ENCODE assay signal across 8 cellular contexts in genomic region chr2:101831351-101831865, GRCh38.
DNase-seq lines count a peak whose midpoint lies in the region; ATAC-seq, FAIRE-seq and TF ChIP-seq lines count a peak whose summit lies in the region.

No MANE protein-coding gene starts in this region.

- H3K4me1 ChIP-seq in HepG2 (ENCODE audit: insufficient read depth, low read length), result peaks cover 50% of the 10 kb centered on the region

- no TSS peak for BruUV-seq in HepG2 (replicated peaks; lab: Mats Ljungman, UMichigan)

- TF ChIP-seq RAD21 in HepG2 (CRISPR knock-in tag; IDR thresholded peaks at IDR 0.05), result peak; percentile 71

- no peaks in the 10 kb centered on the region for H3K27me3 ChIP-seq in HepG2 (ENCODE audit: control insufficient read depth in 1 of 2, insufficient read depth in 2 of 2, low read length in 2 of 2)

- peaks cover 8% of the 10 kb centered on the region; the same call in 1 of the 2 replicates for H4K20me1 ChIP-seq in HepG2 (ENCODE audit: insufficient read depth, low read length)

- peak; percentile 87 for TF ChIP-seq CTCF in HepG2 (CRISPR knock-in tag; IDR thresholded peaks at IDR 0.05)

- no peak overlapping the region for H2AFZ ChIP-seq in HepG2 (ENCODE audit: low read length)

- H3K4me2 ChIP-seq in HepG2 (ENCODE audit: low read depth, low read length), result no peak overlapping the region

- H3K27ac ChIP-seq in HepG2 (ENCODE audit: extremely low read length, insufficient read depth, low read length), result peak overlapping the region; percentile 3

- TF ChIP-seq EP300 in HepG2 (IDR thresholded peaks at IDR 0.05; ENCODE audit: low read depth in 2 of 2, low read length in 2 of 2) (no peak), HepG2 (CRISPR knock-in tag; IDR thresholded peaks at IDR 0.05; ENCODE audit: borderline replicate concordance) (no peak)

- DNase-seq in NCI-H1417 (lab: John Stamatoyannopoulos, UW) (peak; percentile 33 to 75 (median 38)), NCI-H1417 treated with DMSO at 0.1 percent for 48 hours (lab: John Stamatoyannopoulos, UW) (no peak), NCI-H2107 (lab: John Stamatoyannopoulos, UW) (peak; percentile 12), cerebellar cortex (ENCODE audit: low spot score) (peak; percentile 93), HepG2 (ENCODE audit: low spot score) (peak; percentile 77)
- DNase-seq in activated CD4-positive, CD25-positive, alpha-beta regulatory T cell treated with anti-CD3 and anti-CD28 coated beads, Interleukin-2, amount 50 U/mL, for 72 hours, result peak; percentile 55
- DNase-seq in stimulated activated CD4-positive, alpha-beta T cell treated with anti-CD3 and anti-CD28 coated beads, Interleukin-4, amount 100 ng/mL, for 24 hours, result peak; percentile 70

- intact Hi-C loops in HepG2 (cut with micrococcal nuclease; ENCODE audit: unreplicated experiment), result loop anchor here (1.0 to 5.0 kb wide), 5 partner anchors 65 to 412 kb away; no protein-coding TSS in a partner anchor

- H3K79me2 ChIP-seq in HepG2 (ENCODE audit: insufficient read depth, low read length), result peaks cover 27% of the 10 kb centered on the region

- 84% methylated on average over 5 of the region's 5 CpGs for WGBS in HepG2 (ENCODE audit: low lambda C conversion rate)

- in situ Hi-C loops in HepG2 (cut with HindIII; ENCODE audit: extremely low pct_ligation_motif_present, low pct_unique_long_range_greater_than_20kb), result no loop called here

- ATAC-seq in HG02623 (IDR thresholded peaks at IDR 0.05; ENCODE audit: unreplicated experiment) (peak; percentile 60), HepG2 (peak; percentile 92)

- POLR2A ChIA-PET in HepG2 (lab: Yijun Ruan, JAX), result interaction anchor here (1.2 to 1.3 kb wide), 2 partner anchors 60 to 98 kb away, joined by 3 to 5 read pairs; no protein-coding TSS in a partner anchor

- no peak overlapping the region for H3K9ac ChIP-seq in HepG2 (ENCODE audit: insufficient read depth, low read depth, low read length)

- CTCF ChIA-PET in HepG2 (lab: Yijun Ruan, JAX; ENCODE audit: low intra/inter-chr PET ratio, low total read pairs), result interaction anchor here (1.0 to 2.8 kb wide), 5 partner anchors 38 to 413 kb away, joined by 3 to 18 read pairs (median 4); no protein-coding TSS in a partner anchor

- no peaks in the 10 kb centered on the region for H3K9me3 ChIP-seq in HepG2 (ENCODE audit: low read length)

- no peak overlapping the region for H3K4me3 ChIP-seq in HepG2 (replicated peaks in 1 of 3; ENCODE audit: insufficient read depth in 1 of 3, low read depth in 2 of 3, low read length in 3 of 3)

- TF ChIP-seq POLR2A in HepG2 (IDR thresholded peaks at IDR 0.05; ENCODE audit: insufficient read depth in 1 of 2, low read depth in 2 of 2, low read length in 2 of 2), result no peak

- peaks cover 45 to 89% of the 10 kb centered on the region in 2 experiments for H3K36me3 ChIP-seq in HepG2 (replicated peaks in 1 of 2; ENCODE audit: control insufficient read depth in 1 of 2, insufficient read depth in 2 of 2, low read length in 2 of 2)

- peak; percentile 28 for FAIRE-seq in HepG2 (lab: Jason Lieb, UNC)

TF ChIP-seq in HepG2, 621 proteins besides CTCF, POLR2A, EP300 and RAD21 (continues in another document):
- TF ChIP-seq, protein P1, sequence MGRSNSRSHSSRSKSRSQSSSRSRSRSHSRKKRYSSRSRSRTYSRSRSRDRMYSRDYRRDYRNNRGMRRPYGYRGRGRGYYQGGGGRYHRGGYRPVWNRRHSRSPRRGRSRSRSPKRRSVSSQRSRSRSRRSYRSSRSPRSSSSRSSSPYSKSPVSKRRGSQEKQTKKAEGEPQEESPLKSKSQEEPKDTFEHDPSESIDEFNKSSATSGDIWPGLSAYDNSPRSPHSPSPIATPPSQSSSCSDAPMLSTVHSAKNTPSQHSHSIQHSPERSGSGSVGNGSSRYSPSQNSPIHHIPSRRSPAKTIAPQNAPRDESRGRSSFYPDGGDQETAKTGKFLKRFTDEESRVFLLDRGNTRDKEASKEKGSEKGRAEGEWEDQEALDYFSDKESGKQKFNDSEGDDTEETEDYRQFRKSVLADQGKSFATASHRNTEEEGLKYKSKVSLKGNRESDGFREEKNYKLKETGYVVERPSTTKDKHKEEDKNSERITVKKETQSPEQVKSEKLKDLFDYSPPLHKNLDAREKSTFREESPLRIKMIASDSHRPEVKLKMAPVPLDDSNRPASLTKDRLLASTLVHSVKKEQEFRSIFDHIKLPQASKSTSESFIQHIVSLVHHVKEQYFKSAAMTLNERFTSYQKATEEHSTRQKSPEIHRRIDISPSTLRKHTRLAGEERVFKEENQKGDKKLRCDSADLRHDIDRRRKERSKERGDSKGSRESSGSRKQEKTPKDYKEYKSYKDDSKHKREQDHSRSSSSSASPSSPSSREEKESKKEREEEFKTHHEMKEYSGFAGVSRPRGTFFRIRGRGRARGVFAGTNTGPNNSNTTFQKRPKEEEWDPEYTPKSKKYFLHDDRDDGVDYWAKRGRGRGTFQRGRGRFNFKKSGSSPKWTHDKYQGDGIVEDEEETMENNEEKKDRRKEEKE (IDR thresholded peaks at IDR 0.05), result no peak
- TF ChIP-seq ZMYM4 (CRISPR knock-in tag; IDR thresholded peaks at IDR 0.05), result no peak; the same call in 1 of the 2 replicates
- TF ChIP-seq ETV5 (CRISPR knock-in tag; IDR thresholded peaks at IDR 0.05; ENCODE audit: borderline replicate concordance), result 0 out of 2 replicates have a peak, but pooled peaks have one; percentile 19
- TF ChIP-seq, protein P2, sequence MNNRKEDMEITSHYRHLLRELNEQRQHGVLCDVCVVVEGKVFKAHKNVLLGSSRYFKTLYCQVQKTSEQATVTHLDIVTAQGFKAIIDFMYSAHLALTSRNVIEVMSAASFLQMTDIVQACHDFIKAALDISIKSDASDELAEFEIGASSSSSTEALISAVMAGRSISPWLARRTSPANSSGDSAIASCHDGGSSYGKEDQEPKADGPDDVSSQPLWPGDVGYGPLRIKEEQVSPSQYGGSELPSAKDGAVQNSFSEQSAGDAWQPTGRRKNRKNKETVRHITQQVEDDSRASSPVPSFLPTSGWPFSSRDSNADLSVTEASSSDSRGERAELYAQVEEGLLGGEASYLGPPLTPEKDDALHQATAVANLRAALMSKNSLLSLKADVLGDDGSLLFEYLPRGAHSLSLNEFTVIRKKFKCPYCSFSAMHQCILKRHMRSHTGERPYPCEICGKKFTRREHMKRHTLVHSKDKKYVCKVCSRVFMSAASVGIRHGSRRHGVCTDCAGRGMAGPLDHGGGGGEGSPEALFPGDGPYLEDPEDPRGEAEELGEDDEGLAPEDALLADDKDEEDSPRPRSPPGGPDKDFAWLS (CRISPR knock-in tag; IDR thresholded peaks at IDR 0.05; ENCODE audit: borderline replicate concordance), result no peak
- TF ChIP-seq ARHGAP35 (CRISPR knock-in tag; IDR thresholded peaks at IDR 0.05; ENCODE audit: borderline replicate concordance), result 0 out of 2 replicates have a peak, but pooled peaks have one; percentile 15
- no peak for TF ChIP-seq RBFOX2 (IDR thresholded peaks at IDR 0.05; ENCODE audit: low read depth, low read length)
- TF ChIP-seq MTA1 (CRISPR knock-in tag; IDR thresholded peaks at IDR 0.05; ENCODE audit: borderline replicate concordance), result no peak
- no peak for TF ChIP-seq ZNF432 (CRISPR knock-in tag; IDR thresholded peaks at IDR 0.05; ENCODE audit: borderline replicate concordance)
- TF ChIP-seq TSC22D2 (CRISPR knock-in tag; IDR thresholded peaks at IDR 0.05; ENCODE audit: borderline replicate concordance), result peak; percentile 29; the same call in 1 of the 2 replicates
- TF ChIP-seq ELF3 (CRISPR knock-in tag; IDR thresholded peaks at IDR 0.05), result no peak; the same call in 1 of the 2 replicates
- TF ChIP-seq KAT8 (CRISPR knock-in tag; IDR thresholded peaks at IDR 0.05), result no peak
- TF ChIP-seq ZNF256 (CRISPR knock-in tag; conservative IDR thresholded peaks at IDR 0.05), result no peak
- no peak for TF ChIP-seq ZNF562 (CRISPR knock-in tag; IDR thresholded peaks at IDR 0.05; ENCODE audit: borderline replicate concordance)
- TF ChIP-seq PHF8 (CRISPR knock-in tag; IDR thresholded peaks at IDR 0.05), result no peak
- TF ChIP-seq CEBPB (IDR thresholded peaks at IDR 0.05; ENCODE audit: borderline replicate concordance, low read depth, low read length), result no peak
- TF ChIP-seq TBX2 (CRISPR knock-in tag; IDR thresholded peaks at IDR 0.05; ENCODE audit: borderline replicate concordance), result 0 out of 2 replicates have a peak, but pooled peaks have one; percentile 10
- TF ChIP-seq NFATC3 (CRISPR knock-in tag; IDR thresholded peaks at IDR 0.05), result no peak
- no peak for TF ChIP-seq ZKSCAN1 (IDR thresholded peaks at IDR 0.05; ENCODE audit: low read length)
- 0 out of 2 replicates have a peak, but pooled peaks have one; percentile 26 for TF ChIP-seq PPARG (CRISPR knock-in tag; conservative IDR thresholded peaks at IDR 0.05)
- TF ChIP-seq SRSF4 (IDR thresholded peaks at IDR 0.05; ENCODE audit: low read depth, low read length, poor library complexity, severe bottlenecking), result no peak
